In genomic region chr2:54997826-54998225, GRCh38 we compare ENCODE assay signal across 17 cellular contexts. TPM values are rescaled to one million over a fixed set of nuclear protein-coding genes. Genes with fewer than 3 reads are reported as not detected.
A peak's percentile ranks its signal among the peaks of the same experiment; 100 is the strongest.
DNase-seq lines count a peak whose midpoint lies in the region; ATAC-seq and TF ChIP-seq lines count a peak whose summit lies in the region.
"Had no signal": no experiment of that assay in that cellular context is flagged by ENCODE, and none has a peak within 500 bp of the region (broad histone marks: within the 10 kb centered on the region; RNA-seq: fewer than 3 reads in every experiment).

No MANE protein-coding gene starts in this region.

- no peaks in the 10 kb centered on the region for H3K9me3 Mint-ChIP-seq in MCF 10A (ENCODE audit: unreplicated experiment)
- H3K9me3 Mint-ChIP-seq in brain, result peaks cover 0 to 2% (median 0%) of the 10 kb centered on the region in 5 experiments
- H3K9me3 Mint-ChIP-seq in nephron, result no peaks in the 10 kb centered on the region
- H3K9me3 Mint-ChIP-seq: activated T-helper 2 cell treated with anti-CD3 and anti-CD28 coated beads, Interferon-gamma antibody, Interleukin-2, Interleukin-4, amounts not matched to agents 10 μg/mL and 5 μg/mL and 100 μg/mL, durations not matched to agents 14 hours and 24 hours and 36 hours had no signal

- no TSS peak for BruUV-seq in MCF 10A (replicated peaks; lab: Mats Ljungman, UMichigan)

- DNase-seq in MCF 10A (ENCODE audit: unreplicated experiment) (no peak), breast epithelium (ENCODE audit: low spot score in 2 of 2) (no peak), GDM1 (lab: John Stamatoyannopoulos, UW) (no peak), SIG-M5 treated with dmso at 0.1 percent for 504 hours (lab: John Stamatoyannopoulos, UW; ENCODE audit: unreplicated experiment) (no peak)
- no peak for DNase-seq in stimulated activated naive CD8-positive, alpha-beta T cell treated with anti-CD3 and anti-CD28 coated beads, Interleukin-15, Interleukin-2, amounts not matched to agents 100 U/mL and 50 U/mL, for 24 hours
- DNase-seq: activated CD4-positive, alpha-beta T cell treated with anti-CD3 and anti-CD28 coated beads for 1 hour; midbrain; MM.1S; NCI-H1436 treated with DMSO at 0.1 percent for 48 hours; right cardiac atrium; stimulated activated naive CD4-positive, alpha-beta T cell treated with Interleukin-2 at 50 U/mL for 16 hours; trophoblast cell had no signal

- H3K4me3 Mint-ChIP-seq in MCF 10A (ENCODE audit: unreplicated experiment) (no peak overlapping the region), brain (peak overlapping the region in 4 of 5 experiments; percentile 11 to 56 (median 40)), nephron (peak overlapping the region in 1 of 3 experiments; percentile 6)

- H3K27ac Mint-ChIP-seq in MCF 10A (ENCODE audit: low read depth, unreplicated experiment) (peak overlapping the region; percentile 85), brain (peak overlapping the region in 4 of 5 experiments; percentile 10 to 72 (median 44)), nephron (peak overlapping the region; percentile 13 to 42 (median 26))
- H3K27ac Mint-ChIP-seq: activated T-helper 2 cell treated with anti-CD3 and anti-CD28 coated beads, Interferon-gamma antibody, Interleukin-2, Interleukin-4, amounts not matched to agents 10 μg/mL and 5 μg/mL and 100 μg/mL, durations not matched to agents 14 hours and 24 hours and 36 hours had no signal

- no peak overlapping the region for H3K4me3 ChIP-seq in breast epithelium
- H3K4me3 ChIP-seq: BLaER1 had no signal

- no peak for ATAC-seq in stimulated activated naive CD8-positive, alpha-beta T cell treated with anti-CD3 and anti-CD28 coated beads, Interleukin-15, Interleukin-2, amounts not matched to agents 100 U/mL and 50 U/mL, for 24 hours
- ATAC-seq in HG03521 (IDR thresholded peaks at IDR 0.05; ENCODE audit: unreplicated experiment), result no peak
- ATAC-seq: right cardiac atrium had no signal

- POLR2A ChIA-PET in MCF 10A (lab: Yijun Ruan, JAX), result interaction anchor here (2.4 kb wide), 1 partner anchor 12 kb away, joined by 58 read pairs; no protein-coding TSS in a partner anchor

- H3K27ac ChIP-seq in breast epithelium, result peak overlapping the region in 1 of 2 donors; percentile 27
- H3K27ac ChIP-seq: BLaER1 had no signal

- no peaks in the 10 kb centered on the region for H3K27me3 ChIP-seq in breast epithelium
- H3K27me3 ChIP-seq: BLaER1 had no signal

- peaks cover 55% of the 10 kb centered on the region for H3K4me1 Mint-ChIP-seq in MCF 10A (ENCODE audit: insufficient read depth, unreplicated experiment)
- H3K4me1 Mint-ChIP-seq in brain, result peaks cover 95% of the 10 kb centered on the region
- peaks cover 72% of the 10 kb centered on the region for H3K4me1 Mint-ChIP-seq in nephron

- H3K36me3 ChIP-seq in breast epithelium, result no peaks in the 10 kb centered on the region

- H3K36me3 Mint-ChIP-seq in MCF 10A (ENCODE audit: insufficient read depth, unreplicated experiment) (peaks cover 7% of the 10 kb centered on the region), brain (peaks cover 50% of the 10 kb centered on the region), nephron (ENCODE audit: low read depth) (no peaks in the 10 kb centered on the region)

- TF ChIP-seq POLR2A in breast epithelium (IDR thresholded peaks at IDR 0.05), result no peak

- H3K27me3 Mint-ChIP-seq in MCF 10A (ENCODE audit: insufficient read depth, unreplicated experiment) (no peaks in the 10 kb centered on the region), brain (no peaks in the 10 kb centered on the region), nephron (ENCODE audit: low read depth) (no peaks in the 10 kb centered on the region)

- TF ChIP-seq CTCF in MCF 10A (IDR thresholded peaks at IDR 0.05; ENCODE audit: unreplicated experiment) (no peak), breast epithelium (IDR thresholded peaks at IDR 0.05) (no peak), brain (conservative IDR thresholded peaks at IDR 0.05) (no peak), nephron (IDR thresholded peaks at IDR 0.05; ENCODE audit: unreplicated experiment in 3 of 3) (no peak)

- intact Hi-C loops in MCF 10A (cut with micrococcal nuclease), result no loop called here
- intact Hi-C loops in breast epithelium (cut with DNase I; ENCODE audit: low total_unique reads), result no loop called here

- CTCF ChIA-PET in MCF 10A (lab: Yijun Ruan, JAX), result no interaction called here

- H3K4me1 ChIP-seq in breast epithelium, result peaks cover 0 to 5% of the 10 kb centered on the region in 2 donors

- H3K9me3 ChIP-seq in breast epithelium, result no peaks in the 10 kb centered on the region
- H3K9me3 ChIP-seq: BLaER1 had no signal

RNA-seq across cellular contexts. Expression of gene RTN4, which starts 52.4 kb away (rescaled TPM):
- total RNA-seq in MCF 10A (2022), result 389 and 391 TPM in 2 replicates
- 100 to 1,000 TPM; 188 to 419 (median 201) TPM for total RNA-seq in breast epithelium
- 228 TPM for polyA plus RNA-seq in brain (ENCODE audit: insufficient read depth, low read depth, low replicate concordance)

Comparison
In these comparisons a context has a peak if more than half of its experiments do, and no peak if none do; other contexts are left out.
1. H3K27ac Mint-ChIP-seq: peak in every context shown above with its lines; median percentile 85 in MCF 10A; 44 in brain; 26 in nephron.